Comparison of ENCODE assay signal across 19 cellular contexts in genomic region chr2:216133392-216133791, GRCh38. TPM values are rescaled to one million over a fixed set of nuclear protein-coding genes. Genes with fewer than 3 reads are reported as not detected.
DNase-seq lines count a peak whose midpoint lies in the region; ATAC-seq and TF ChIP-seq lines count a peak whose summit lies in the region.
"Had no signal": no experiment of that assay in that cellular context is flagged by ENCODE, and none has a peak within 500 bp of the region (broad histone marks: within the 10 kb centered on the region; RNA-seq: fewer than 3 reads in every experiment).

No MANE protein-coding gene starts in this region.

- H3K4me2 ChIP-seq in IMR-90 (ENCODE audit: low read depth, low read length) = no peak overlapping the region

- CTCF ChIA-PET in CD4-positive, alpha-beta memory T cell (lab: Charles Lee; ENCODE audit: partially characterized antibody) = interaction anchor here (0.8 to 1.1 kb wide), 3 partner anchors 10 to 99 kb away, joined by 3 to 4 read pairs (median 3); no protein-coding TSS in a partner anchor
- CTCF ChIA-PET in IMR-90 (lab: Yijun Ruan, JAX) = no interaction called here
- CTCF ChIA-PET in naive thymus-derived CD4-positive, alpha-beta T cell (lab: Charles Lee) = interaction anchor here (0.8 kb wide), 1 partner anchor 69 kb away, joined by 3 read pairs; no protein-coding TSS in a partner anchor

- H3K56ac ChIP-seq in IMR-90 (ENCODE audit: extremely low read depth, insufficient read depth, low read length) = no peak overlapping the region

- TF ChIP-seq RAD21 in IMR-90 (IDR thresholded peaks at IDR 0.05; ENCODE audit: low read length) = no peak

- BruUV-seq in IMR-90 (replicated peaks; lab: Mats Ljungman, UMichigan) = no TSS peak

- H2BK20ac ChIP-seq in IMR-90 (ENCODE audit: low read depth, low read length) = no peak overlapping the region

- no peak overlapping the region for H3K23ac ChIP-seq in IMR-90 (ENCODE audit: low read depth, low read length)

- no peak overlapping the region for H2BK15ac ChIP-seq in IMR-90 (ENCODE audit: low read depth, low read length)

- H3K14ac ChIP-seq in IMR-90 (replicated peaks; ENCODE audit: low read depth, low read length) = no peak overlapping the region

- peaks cover 5% of the 10 kb centered on the region for H3K9me1 ChIP-seq in IMR-90 (ENCODE audit: insufficient read depth, low read length)

- ATAC-seq in IMR-90 (ENCODE audit: low read depth) = no peak
- ATAC-seq in naive thymus-derived CD4-positive, alpha-beta T cell = no peak
- no peak for ATAC-seq in HG02884 (IDR thresholded peaks at IDR 0.05; ENCODE audit: unreplicated experiment)
- no peak for ATAC-seq in HG02981 (IDR thresholded peaks at IDR 0.05; ENCODE audit: unreplicated experiment)
- ATAC-seq: GM12878, pancreas had no signal

- H3K36me3 ChIP-seq in CD4-positive, alpha-beta memory T cell (ENCODE audit: insufficient read depth, low read length) = peaks cover 85% of the 10 kb centered on the region
- H3K36me3 ChIP-seq in IMR-90 (ENCODE audit: control insufficient read depth, insufficient read depth, low read length) = peaks cover 50% of the 10 kb centered on the region
- peaks cover 37 to 90% (median 67%) of the 10 kb centered on the region in 3 experiments for H3K36me3 ChIP-seq in naive thymus-derived CD4-positive, alpha-beta T cell (ENCODE audit: control insufficient read depth in 2 of 3, insufficient read depth in 3 of 3, low read length in 3 of 3)

- H2AK5ac ChIP-seq in IMR-90 (ENCODE audit: low read depth, low read length) = no peak overlapping the region

- no peak overlapping the region for H3K4me3 ChIP-seq in CD4-positive, alpha-beta memory T cell (ENCODE audit: low read length in 2 of 2)
- H3K4me3 ChIP-seq in IMR-90 (ENCODE audit: insufficient read depth, low read depth, low read length) = no peak overlapping the region
- no peak overlapping the region for H3K4me3 ChIP-seq in naive thymus-derived CD4-positive, alpha-beta T cell (ENCODE audit: low read length)
- H3K4me3 ChIP-seq: GM12878, pancreas, testis had no signal

- H3K27me3 ChIP-seq in CD4-positive, alpha-beta memory T cell (ENCODE audit: insufficient read depth, low read length) = no peaks in the 10 kb centered on the region
- no peaks in the 10 kb centered on the region for H3K27me3 ChIP-seq in IMR-90 (ENCODE audit: control insufficient read depth, insufficient read depth, low read length)
- H3K27me3 ChIP-seq in naive thymus-derived CD4-positive, alpha-beta T cell (ENCODE audit: control insufficient read depth in 2 of 2, insufficient read depth in 2 of 2, low read length in 2 of 2) = no peaks in the 10 kb centered on the region
- H3K27me3 ChIP-seq: pancreas, testis had no signal

- peak overlapping the region in 1 of 2 experiments; percentile 32; a peak in 1 of 4 replicates for H4K8ac ChIP-seq in IMR-90 (ENCODE audit: low read depth in 2 of 2, low read length in 2 of 2)

- H3K4me1 ChIP-seq in CD4-positive, alpha-beta memory T cell (ENCODE audit: insufficient read depth, low read length) = peaks cover 40% of the 10 kb centered on the region
- peaks cover 7% of the 10 kb centered on the region; the same call in 1 of the 2 replicates for H3K4me1 ChIP-seq in IMR-90 (ENCODE audit: control insufficient read depth, insufficient read depth, low read length)
- H3K4me1 ChIP-seq in naive thymus-derived CD4-positive, alpha-beta T cell (ENCODE audit: control insufficient read depth in 2 of 2, insufficient read depth in 2 of 2, low read length in 2 of 2) = peaks cover 0 to 16% of the 10 kb centered on the region in 2 donors
- H3K4me1 ChIP-seq: testis had no signal

- intact Hi-C loops in CD4-positive, alpha-beta memory T cell (cut with micrococcal nuclease) = no loop called here
- intact Hi-C loops in IMR-90 (cut with micrococcal nuclease) = no loop called here
- intact Hi-C loops in naive thymus-derived CD4-positive, alpha-beta T cell (cut with micrococcal nuclease) = loop anchor here in 1 of 2 donors (2.0 kb wide), 1 partner anchor 13 kb away; no protein-coding TSS in a partner anchor

- H3K4ac ChIP-seq in IMR-90 (ENCODE audit: low read depth, low read length) = no peak overlapping the region

- H3K9ac ChIP-seq in IMR-90 (ENCODE audit: low read depth, low read length) = no peak overlapping the region

- H4K5ac ChIP-seq in IMR-90 (ENCODE audit: low read depth, low read length) = no peak overlapping the region

- no peak overlapping the region for H3K4me3 Mint-ChIP-seq in CD4-positive, alpha-beta memory T cell
- H3K4me3 Mint-ChIP-seq in brain = no peak overlapping the region
- H3K4me3 Mint-ChIP-seq in naive thymus-derived CD4-positive, alpha-beta T cell = no peak overlapping the region
- H3K4me3 Mint-ChIP-seq: activated B cell treated with CpG ODN at 0.5 μM for 24 hours, B cell had no signal

- no peak overlapping the region for H3K18ac ChIP-seq in IMR-90 (ENCODE audit: low read depth, low read length)

- H3K27ac Mint-ChIP-seq in CD4-positive, alpha-beta memory T cell = peak overlapping the region in 6 of 7 donors; percentile 17 to 81 (median 51)
- peak overlapping the region in 3 of 5 experiments; percentile 8 to 51 (median 12) for H3K27ac Mint-ChIP-seq in brain
- H3K27ac Mint-ChIP-seq in naive thymus-derived CD4-positive, alpha-beta T cell = peak overlapping the region in 6 of 9 donors; percentile 6 to 75 (median 37)
- H3K27ac Mint-ChIP-seq: activated B cell treated with CpG ODN at 0.5 μM for 24 hours, B cell had no signal

- in situ Hi-C loops in IMR-90 (cut with MboI; ENCODE audit: low sequenced_read_pairs) = no loop called here

- no peaks in the 10 kb centered on the region for H3K9me3 Mint-ChIP-seq in CD4-positive, alpha-beta memory T cell
- no peaks in the 10 kb centered on the region for H3K9me3 Mint-ChIP-seq in brain
- no peaks in the 10 kb centered on the region for H3K9me3 Mint-ChIP-seq in naive thymus-derived CD4-positive, alpha-beta T cell
- H3K9me3 Mint-ChIP-seq: activated B cell treated with CpG ODN at 0.5 μM for 24 hours had no signal

- no peak overlapping the region for H3K27ac ChIP-seq in CD4-positive, alpha-beta memory T cell (ENCODE audit: low read depth, low read length)
- H3K27ac ChIP-seq in IMR-90 (ENCODE audit: insufficient read depth, low read length) = peak overlapping the region; percentile 71; the same call in 1 of the 2 replicates
- no peak overlapping the region for H3K27ac ChIP-seq in naive thymus-derived CD4-positive, alpha-beta T cell (ENCODE audit: low read depth, low read length)
- H3K27ac ChIP-seq: pancreas, RWPE1, testis had no signal

- H2BK120ac ChIP-seq in IMR-90 (ENCODE audit: low read depth, low read length) = no peak overlapping the region

- no peak overlapping the region for H2AK9ac ChIP-seq in IMR-90 (replicated peaks; ENCODE audit: low read depth, low read length, poor library complexity)

- no peak for DNase-seq in CD4-positive, alpha-beta memory T cell
- no peak for DNase-seq in IMR-90
- DNase-seq in naive thymus-derived CD4-positive, alpha-beta T cell = no peak
- DNase-seq in medulla oblongata (ENCODE audit: extremely low spot score) = no peak
- DNase-seq: activated B cell treated with CpG ODN at 0.5 μM for 24 hours; activated CD8-positive, alpha-beta memory T cell treated with anti-CD3 and anti-CD28 coated beads, Interleukin-2, amount 50 U/mL, for 4 hours; amniotic stem cell; cerebellar nuclear complex; effector memory CD4-positive, alpha-beta T cell; NCI-H1694 treated with DMSO at 0.1 percent for 48 hours; pancreas; stimulated activated CD4-positive, alpha-beta T cell treated with anti-CD3 and anti-CD28 coated beads, Interleukin-4, amount 100 ng/mL, for 24 hours; testis had no signal

- dilution Hi-C loops in IMR-90 (cut with HindIII; ENCODE audit: low sequenced_read_pairs, unreplicated experiment) = no loop called here

- H2AFZ ChIP-seq in IMR-90 (replicated peaks; ENCODE audit: low read length, poor library complexity) = no peak overlapping the region

- H4K20me1 ChIP-seq in IMR-90 (ENCODE audit: insufficient read depth, low read length) = peaks cover 7% of the 10 kb centered on the region; the same call in 1 of the 2 replicates

- H3K27me3 Mint-ChIP-seq in CD4-positive, alpha-beta memory T cell = no peaks in the 10 kb centered on the region
- H3K27me3 Mint-ChIP-seq in brain = no peaks in the 10 kb centered on the region
- no peaks in the 10 kb centered on the region for H3K27me3 Mint-ChIP-seq in naive thymus-derived CD4-positive, alpha-beta T cell
- H3K27me3 Mint-ChIP-seq: activated B cell treated with CpG ODN at 0.5 μM for 24 hours, B cell had no signal

- POLR2A ChIA-PET in CD4-positive, alpha-beta memory T cell (lab: Charles Lee; ENCODE audit: partially characterized antibody) = interaction anchor here (1.3 kb wide), 1 partner anchor 19 kb away, joined by 3 read pairs; no protein-coding TSS in a partner anchor
- POLR2A ChIA-PET in IMR-90 (lab: Charles Lee; ENCODE audit: unreplicated experiment) = interaction anchor here (1.5 kb wide), 1 partner anchor 11 kb away, joined by 4 read pairs; no protein-coding TSS in a partner anchor
- POLR2A ChIA-PET in naive thymus-derived CD4-positive, alpha-beta T cell (lab: Charles Lee) = interaction anchor here (0.6 to 0.9 kb wide), 3 partner anchors 9 to 808 kb away, joined by 3 to 4 read pairs (median 3); no protein-coding TSS in a partner anchor

- WGBS in IMR-90 (ENCODE audit: extremely low coverage in 2 of 2, insufficient read length in 1 of 2), 2 experiments = no CpG with 5 or more reads among the region's 2 CpGs

- peaks cover 31 to 46% of the 10 kb centered on the region in 2 experiments for H3K79me1 ChIP-seq in IMR-90 (ENCODE audit: low read depth in 1 of 2, low read length in 2 of 2)

- peaks cover 43 to 50% (median 46%) of the 10 kb centered on the region in 4 donors for H3K4me1 Mint-ChIP-seq in CD4-positive, alpha-beta memory T cell
- peaks cover 19% of the 10 kb centered on the region for H3K4me1 Mint-ChIP-seq in brain
- peaks cover 25 to 75% (median 69%) of the 10 kb centered on the region in 7 donors for H3K4me1 Mint-ChIP-seq in naive thymus-derived CD4-positive, alpha-beta T cell

- no peaks in the 10 kb centered on the region for H3K9me3 ChIP-seq in CD4-positive, alpha-beta memory T cell (ENCODE audit: control insufficient read depth in 1 of 2, low read length in 2 of 2)
- no peaks in the 10 kb centered on the region for H3K9me3 ChIP-seq in IMR-90 (ENCODE audit: control insufficient read depth, insufficient read depth, low read length)
- no peaks in the 10 kb centered on the region for H3K9me3 ChIP-seq in naive thymus-derived CD4-positive, alpha-beta T cell (ENCODE audit: control insufficient read depth in 2 of 3, low read length in 3 of 3)
- H3K9me3 ChIP-seq: pancreas, testis had no signal

- peak overlapping the region; percentile 11 for H2BK5ac ChIP-seq in IMR-90 (ENCODE audit: low read depth, low read length, poor library complexity, severe bottlenecking)

- H4K91ac ChIP-seq in IMR-90 (ENCODE audit: insufficient read depth, low read depth, low read length) = no peak overlapping the region

- TF ChIP-seq CTCF in IMR-90 (conservative IDR thresholded peaks at IDR 0.05; ENCODE audit: low read depth, low read length) = no peak
- no peak for TF ChIP-seq CTCF in brain (conservative IDR thresholded peaks at IDR 0.05)

- no peak for TF ChIP-seq POLR2A in IMR-90 (IDR thresholded peaks at IDR 0.05; ENCODE audit: low read depth, low read length)

- H3K36me3 Mint-ChIP-seq in CD4-positive, alpha-beta memory T cell = peaks cover 78 to 89% of the 10 kb centered on the region in 2 donors
- peaks cover 87% of the 10 kb centered on the region for H3K36me3 Mint-ChIP-seq in brain
- peaks cover 31 to 78% (median 70%) of the 10 kb centered on the region in 5 donors for H3K36me3 Mint-ChIP-seq in naive thymus-derived CD4-positive, alpha-beta T cell

RNA-seq across cellular contexts. Expression of gene XRCC5, which starts 24.2 kb away (rescaled TPM):
- total RNA-seq in CD4-positive, alpha-beta memory T cell = 100 to 1,000 TPM; 235 to 240 TPM
- 100 to 1,000 TPM; 305 to 348 TPM for polyA plus RNA-seq in CD4-positive, alpha-beta memory T cell
- total RNA-seq in IMR-90 (2012; rRNA removed) = 352 and 509 TPM in 2 replicates
- polyA plus RNA-seq in IMR-90 (2012; rRNA removed) (144 and 156 TPM in 2 replicates), brain (ENCODE audit: insufficient read depth, low read depth, low replicate concordance) (271 TPM)
- polyA plus RNA-seq in IMR-90 (2012; cell fraction: cytosol; rRNA removed) = 103 and 426 TPM in 2 replicates
- polyA plus RNA-seq in IMR-90 (2012; cell fraction: nucleus; rRNA removed; ENCODE audit: low replicate concordance) = 65.1 and 146 TPM in 2 replicates
- total RNA-seq in naive thymus-derived CD4-positive, alpha-beta T cell = 100 to 1,000 TPM; 168 to 347 (median 228) TPM
- 100 to 1,000 TPM; 297 to 316 TPM for polyA plus RNA-seq in naive thymus-derived CD4-positive, alpha-beta T cell

RNA-seq across cellular contexts. Expression of gene TMEM169, which starts 51.7 kb away (rescaled TPM):
- 1 to 10 TPM; 3.6 to 5.1 TPM for total RNA-seq in CD4-positive, alpha-beta memory T cell
- 1 to 10 TPM; 2.0 to 2.4 TPM for polyA plus RNA-seq in CD4-positive, alpha-beta memory T cell
- 0.54 and 0.83 TPM in 2 replicates for total RNA-seq in IMR-90 (2012; rRNA removed)
- 0.15 and 0.17 TPM in 2 replicates for polyA plus RNA-seq in IMR-90 (2012; rRNA removed)
- 0.05 and 0.13 TPM in 2 replicates for polyA plus RNA-seq in IMR-90 (2012; cell fraction: cytosol; rRNA removed)
- polyA plus RNA-seq in IMR-90 (2012; cell fraction: nucleus; rRNA removed; ENCODE audit: low replicate concordance) = 0.18 and 0.20 TPM in 2 replicates
- 8.2 TPM for polyA plus RNA-seq in brain (ENCODE audit: insufficient read depth, low read depth, low replicate concordance)
- total RNA-seq in naive thymus-derived CD4-positive, alpha-beta T cell = 1 to 10 TPM; 2.0 to 5.1 (median 2.6) TPM
- polyA plus RNA-seq in naive thymus-derived CD4-positive, alpha-beta T cell = 1 to 10 TPM; 3.7 to 4.3 TPM

RNA-seq across cellular contexts. Expression of gene PECR, which starts 51.8 kb away (rescaled TPM):
- 10 to 100 TPM; 16.8 to 20.6 TPM for total RNA-seq in CD4-positive, alpha-beta memory T cell
- 10 to 100 TPM; 30.7 to 36.6 TPM for polyA plus RNA-seq in CD4-positive, alpha-beta memory T cell
- total RNA-seq in IMR-90 (2012; rRNA removed) = 13.3 and 17.7 TPM in 2 replicates
- polyA plus RNA-seq in IMR-90 (2012; rRNA removed) (11.4 and 12.8 TPM in 2 replicates), brain (ENCODE audit: insufficient read depth, low read depth, low replicate concordance) (12.4 TPM)
- polyA plus RNA-seq in IMR-90 (2012; cell fraction: cytosol; rRNA removed) = 2.6 and 5.5 TPM in 2 replicates
- polyA plus RNA-seq in IMR-90 (2012; cell fraction: nucleus; rRNA removed; ENCODE audit: low replicate concordance) = 2.3 and 5.3 TPM in 2 replicates
- 10 to 100 TPM; 15.7 to 29.9 (median 20.6) TPM for total RNA-seq in naive thymus-derived CD4-positive, alpha-beta T cell
- 10 to 100 TPM; 31.9 to 34.4 TPM for polyA plus RNA-seq in naive thymus-derived CD4-positive, alpha-beta T cell
